ENCODE assay signal across 8 cellular contexts in genomic region chr9:2622361-2623045, GRCh38. TPM values are rescaled to one million over a fixed set of nuclear protein-coding genes. Genes with fewer than 3 reads are reported as not detected.
A peak's percentile ranks its signal among the peaks of the same experiment; 100 is the strongest.
DNase-seq lines count a peak whose midpoint lies in the region; ATAC-seq and TF ChIP-seq lines count a peak whose summit lies in the region.

No MANE protein-coding gene starts in this region.

- ATAC-seq in GM18505 (IDR thresholded peaks at IDR 0.05; ENCODE audit: unreplicated experiment) (peak; percentile 41), HG03066 (IDR thresholded peaks at IDR 0.05; ENCODE audit: low read depth, unreplicated experiment) (peak; percentile 38)
- no peak for ATAC-seq in stimulated activated memory B cell treated with anti-CD40 and anti-IgM and Interleukin-4, amounts not matched to agents 10 μg/mL and 1 μg/mL and 100 μg/mL, for 72 hours

- H3K4me1 Mint-ChIP-seq in chondrocyte (ENCODE audit: low read depth) = peaks cover 39% of the 10 kb centered on the region
- peaks cover 25% of the 10 kb centered on the region for H3K4me1 Mint-ChIP-seq in stimulated activated memory B cell treated with anti-CD40 and anti-IgM and Interleukin-4, amounts not matched to agents 10 μg/mL and 1 μg/mL and 100 μg/mL, for 72 hours

- no peaks in the 10 kb centered on the region for H3K36me3 Mint-ChIP-seq in chondrocyte (ENCODE audit: low read depth)
- H3K36me3 Mint-ChIP-seq in stimulated activated memory B cell treated with anti-CD40 and anti-IgM and Interleukin-4, amounts not matched to agents 10 μg/mL and 1 μg/mL and 100 μg/mL, for 72 hours = no peaks in the 10 kb centered on the region

- H3K27me3 ChIP-seq in liver (ENCODE audit: control insufficient read depth in 4 of 4, insufficient read depth in 4 of 4, low read length in 3 of 4) = peaks cover 0 to 6% (median 2%) of the 10 kb centered on the region in 4 donors

- DNase-seq in AG08395 (ENCODE audit: low spot score) (peak; percentile 10), SK-N-DZ (ENCODE audit: low spot score) (peak; percentile 5), chondrocyte (ENCODE audit: low spot score) (no peak), middle frontal gyrus (ENCODE audit: extremely low spot score, low spot score) (no peak)

- peak overlapping the region in 2 of 3 donors; percentile 41 to 49 for H3K4me3 ChIP-seq in liver (ENCODE audit: low read depth in 1 of 3, low read length in 3 of 3)

- no peaks in the 10 kb centered on the region for H3K9me3 Mint-ChIP-seq in chondrocyte (ENCODE audit: low read depth)
- peaks cover 4% of the 10 kb centered on the region for H3K9me3 Mint-ChIP-seq in stimulated activated memory B cell treated with anti-CD40 and anti-IgM and Interleukin-4, amounts not matched to agents 10 μg/mL and 1 μg/mL and 100 μg/mL, for 72 hours

- H3K9ac ChIP-seq in liver (ENCODE audit: low read depth in 1 of 2, low read length in 2 of 2) = no peak overlapping the region

- H3K4me1 ChIP-seq in liver (ENCODE audit: control insufficient read depth in 4 of 4, insufficient read depth in 4 of 4, low read length in 3 of 4) = peaks cover 9 to 29% (median 16%) of the 10 kb centered on the region in 4 donors

- no peak for TF ChIP-seq POLR2A in GM18505 (IDR thresholded peaks at IDR 0.05; ENCODE audit: borderline replicate concordance, extremely low read depth, insufficient read depth, insufficient read length)

- H3K4me3 Mint-ChIP-seq in chondrocyte (ENCODE audit: unreplicated experiment) = peak overlapping the region; percentile 92
- H3K4me3 Mint-ChIP-seq in stimulated activated memory B cell treated with anti-CD40 and anti-IgM and Interleukin-4, amounts not matched to agents 10 μg/mL and 1 μg/mL and 100 μg/mL, for 72 hours = peak overlapping the region; percentile 75

- no peak overlapping the region for H3K27ac ChIP-seq in liver (ENCODE audit: low read depth in 1 of 2, low read length in 2 of 2)

- H3K36me3 ChIP-seq in liver (ENCODE audit: control insufficient read depth in 4 of 4, insufficient read depth in 3 of 4, low read depth in 1 of 4, low read length in 3 of 4) = no peaks in the 10 kb centered on the region

- TF ChIP-seq RAD21 in liver (IDR thresholded peaks at IDR 0.05) = no peak

- H3K9me3 ChIP-seq in liver (ENCODE audit: control insufficient read depth in 4 of 4, low read length in 3 of 4) = no peaks in the 10 kb centered on the region

- peak overlapping the region; percentile 94 for H3K27ac Mint-ChIP-seq in chondrocyte (ENCODE audit: unreplicated experiment)
- no peak overlapping the region for H3K27ac Mint-ChIP-seq in stimulated activated memory B cell treated with anti-CD40 and anti-IgM and Interleukin-4, amounts not matched to agents 10 μg/mL and 1 μg/mL and 100 μg/mL, for 72 hours

- no peaks in the 10 kb centered on the region for H3K27me3 Mint-ChIP-seq in chondrocyte (ENCODE audit: low read depth)
- peaks cover 78% of the 10 kb centered on the region for H3K27me3 Mint-ChIP-seq in stimulated activated memory B cell treated with anti-CD40 and anti-IgM and Interleukin-4, amounts not matched to agents 10 μg/mL and 1 μg/mL and 100 μg/mL, for 72 hours

- WGBS in liver = 1% methylated on average over 74 of the region's 74 CpGs

- TF ChIP-seq CTCF in chondrocyte (IDR thresholded peaks at IDR 0.05) (peak; percentile 48), liver (IDR thresholded peaks at IDR 0.05; ENCODE audit: low read depth, low read length, missing input control) (no peak)

TF ChIP-seq in liver, 16 proteins besides CTCF, POLR2A, EP300 and RAD21:
- TF ChIP-seq RXRA (IDR thresholded peaks at IDR 0.05) (no peak), FOXA2 (IDR thresholded peaks at IDR 0.05) (no peak), SP1 (IDR thresholded peaks at IDR 0.05) (no peak), EGR1 (IDR thresholded peaks at IDR 0.05; ENCODE audit: low read depth in 2 of 2) (no peak), YY1 (IDR thresholded peaks at IDR 0.05) (no peak), HNF4G (IDR thresholded peaks at IDR 0.05) (no peak), ZBTB33 (IDR thresholded peaks at IDR 0.05) (no peak), HNF4A (conservative IDR thresholded peaks at IDR 0.05) (no peak), TAF1 (conservative IDR thresholded peaks at IDR 0.05) (no peak), NR2F2 (IDR thresholded peaks at IDR 0.05) (no peak), JUND (IDR thresholded peaks at IDR 0.05) (no peak), FOXA1 (IDR thresholded peaks at IDR 0.05) (no peak), GABPA (IDR thresholded peaks at IDR 0.05 in 1 of 2, conservative IDR thresholded peaks at IDR 0.05 in 1 of 2) (no peak), REST (IDR thresholded peaks at IDR 0.05) (no peak)
- TF ChIP-seq, protein P1, sequence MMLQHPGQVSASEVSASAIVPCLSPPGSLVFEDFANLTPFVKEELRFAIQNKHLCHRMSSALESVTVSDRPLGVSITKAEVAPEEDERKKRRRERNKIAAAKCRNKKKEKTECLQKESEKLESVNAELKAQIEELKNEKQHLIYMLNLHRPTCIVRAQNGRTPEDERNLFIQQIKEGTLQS (IDR thresholded peaks at IDR 0.05) = no peak

RNA-seq across cellular contexts. Expression of gene VLDLR, which starts 0.9 kb away (rescaled TPM):
- 8.7 and 10.3 TPM in 2 replicates for polyA plus RNA-seq in SK-N-DZ (2014; cell fraction: cytosol; rRNA removed)
- polyA plus RNA-seq in SK-N-DZ (2014; cell fraction: nucleus; rRNA removed) = 22.7 and 22.9 TPM in 2 replicates
- total RNA-seq in chondrocyte = 33.5 to 106 TPM (median 97.7 TPM) in 3 replicates
- 1 to 10 TPM in 1 of 2 donors, under 1 TPM in 1; 0.70 to 2.8 TPM for total RNA-seq in liver
- 1 to 10 TPM in 1 of 2 donors, under 1 TPM in 1; 0.44 to 2.2 TPM for polyA plus RNA-seq in liver

Comparison
In these comparisons a context has a peak if more than half of its experiments do, and no peak if none do; other contexts are left out.
1. DNase-seq: peak in AG08395 (single experiment) and SK-N-DZ (single experiment); none in chondrocyte (single experiment) and middle frontal gyrus (single experiment).